ENCODE assay signal across 13 cellular contexts in the genomic region with DNA sequence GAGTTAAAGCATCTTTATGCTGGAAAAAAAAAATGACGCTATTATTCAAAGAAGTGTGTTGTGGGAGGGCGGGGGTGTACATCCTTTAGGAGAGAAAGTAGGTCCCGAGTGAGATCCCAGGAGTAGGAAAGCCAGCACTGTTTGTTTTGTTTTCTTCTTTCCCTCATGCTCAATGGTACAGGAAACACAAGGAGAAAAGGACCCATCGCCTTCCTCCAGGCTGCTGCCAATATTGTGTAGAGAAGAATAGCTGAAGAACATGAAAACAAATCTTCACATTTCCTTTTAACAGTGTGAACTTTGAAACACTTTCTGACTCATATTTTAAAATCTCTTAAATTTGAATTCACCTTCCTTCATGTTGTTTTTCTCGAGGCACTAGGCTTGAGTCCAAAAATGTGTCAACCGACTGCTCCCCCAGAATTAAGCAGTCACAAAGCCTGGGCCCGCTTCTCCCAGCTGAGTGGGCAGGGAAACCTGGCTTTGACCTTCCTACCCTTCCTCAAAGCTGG. TPM values are rescaled to one million over a fixed set of nuclear protein-coding genes. Genes with fewer than 3 reads are reported as not detected.
DNase-seq lines count a peak whose midpoint lies in the region; ATAC-seq, FAIRE-seq and TF ChIP-seq lines count a peak whose summit lies in the region.
"Had no signal": no experiment of that assay in that cellular context is flagged by ENCODE, and none has a peak within 500 bp of the region (broad histone marks: within the 10 kb centered on the region; RNA-seq: fewer than 3 reads in every experiment).

No MANE protein-coding gene starts in this region.

- no peak overlapping the region for H3K4me3 Mint-ChIP-seq in activated CD8-positive, alpha-beta memory T cell treated with anti-CD3 and anti-CD28 coated beads, Interleukin-2, amount 10 ng/mL, durations not matched to agents 7 days and 5 days
- H3K4me3 Mint-ChIP-seq in immature natural killer cell, result peak overlapping the region in 1 of 5 donors; percentile 22
- peak overlapping the region; percentile 10 for H3K4me3 Mint-ChIP-seq in stimulated activated naive CD8-positive, alpha-beta T cell treated with anti-CD3 and anti-CD28 coated beads, Interleukin-15, Interleukin-2, amounts not matched to agents 100 ng/mL and 50 ng/mL, for 24 hours

- DNase-seq in activated effector memory CD4-positive, alpha-beta T cell treated with anti-CD3 and anti-CD28 coated beads, Interleukin-2, amount 50 U/mL, for 16 hours, result peak; percentile 62
- DNase-seq in activated effector memory CD4-positive, alpha-beta T cell treated with Interleukin-2 at 50 U/mL for 16 hours, result no peak
- DNase-seq in activated CD8-positive, alpha-beta memory T cell treated with anti-CD3 and anti-CD28 coated beads, Interleukin-2, amount 10 ng/mL, durations not matched to agents 7 days and 5 days, result peak; percentile 35
- no peak for DNase-seq in immature natural killer cell
- DNase-seq in cerebellum (ENCODE audit: low spot score), result no peak
- no peak for DNase-seq in GM19239 (ENCODE audit: insufficient read length, low spot score)
- no peak for DNase-seq in GM13976 (ENCODE audit: low spot score)
- DNase-seq: brain microvascular endothelial cell, DMS79, IMR-90, NCI-H1092 treated with DMSO at 0.1 percent for 48 hours, occipital lobe had no signal

- CTCF ChIA-PET in activated CD8-positive, alpha-beta memory T cell treated with anti-CD3 and anti-CD28 coated beads, Interleukin-2, amount 10 ng/mL, durations not matched to agents 7 days and 5 days (lab: Charles Lee), result interaction anchor here (1.5 kb wide), 1 partner anchor 12 kb away, joined by 3 read pairs; no protein-coding TSS in a partner anchor

- no peak for FAIRE-seq in GM19239 (lab: Jason Lieb, UNC)

- no peaks in the 10 kb centered on the region for H3K9me3 Mint-ChIP-seq in activated CD8-positive, alpha-beta memory T cell treated with anti-CD3 and anti-CD28 coated beads, Interleukin-2, amount 10 ng/mL, durations not matched to agents 7 days and 5 days (ENCODE audit: low read depth)
- no peaks in the 10 kb centered on the region for H3K9me3 Mint-ChIP-seq in immature natural killer cell
- no peaks in the 10 kb centered on the region for H3K9me3 Mint-ChIP-seq in stimulated activated naive CD8-positive, alpha-beta T cell treated with anti-CD3 and anti-CD28 coated beads, Interleukin-15, Interleukin-2, amounts not matched to agents 100 ng/mL and 50 ng/mL, for 24 hours

- H3K27ac Mint-ChIP-seq in activated CD8-positive, alpha-beta memory T cell treated with anti-CD3 and anti-CD28 coated beads, Interleukin-2, amount 10 ng/mL, durations not matched to agents 7 days and 5 days, result peak overlapping the region; percentile 55
- peak overlapping the region; percentile 74 to 91 (median 84) for H3K27ac Mint-ChIP-seq in immature natural killer cell
- H3K27ac Mint-ChIP-seq in stimulated activated naive CD8-positive, alpha-beta T cell treated with anti-CD3 and anti-CD28 coated beads, Interleukin-15, Interleukin-2, amounts not matched to agents 100 ng/mL and 50 ng/mL, for 24 hours, result peak overlapping the region; percentile 69

- peaks cover 77% of the 10 kb centered on the region for H3K36me3 Mint-ChIP-seq in activated CD8-positive, alpha-beta memory T cell treated with anti-CD3 and anti-CD28 coated beads, Interleukin-2, amount 10 ng/mL, durations not matched to agents 7 days and 5 days
- peaks cover 6 to 30% (median 8%) of the 10 kb centered on the region in 3 donors for H3K36me3 Mint-ChIP-seq in immature natural killer cell
- H3K36me3 Mint-ChIP-seq in stimulated activated naive CD8-positive, alpha-beta T cell treated with anti-CD3 and anti-CD28 coated beads, Interleukin-15, Interleukin-2, amounts not matched to agents 100 ng/mL and 50 ng/mL, for 24 hours (ENCODE audit: low read depth), result peaks cover 90% of the 10 kb centered on the region

- no peaks in the 10 kb centered on the region for H3K27me3 Mint-ChIP-seq in activated CD8-positive, alpha-beta memory T cell treated with anti-CD3 and anti-CD28 coated beads, Interleukin-2, amount 10 ng/mL, durations not matched to agents 7 days and 5 days
- H3K27me3 Mint-ChIP-seq in immature natural killer cell (ENCODE audit: low read depth in 3 of 3), result peaks cover 2 to 7% (median 4%) of the 10 kb centered on the region in 3 donors
- H3K27me3 Mint-ChIP-seq in stimulated activated naive CD8-positive, alpha-beta T cell treated with anti-CD3 and anti-CD28 coated beads, Interleukin-15, Interleukin-2, amounts not matched to agents 100 ng/mL and 50 ng/mL, for 24 hours, result no peaks in the 10 kb centered on the region

- H3K4me1 Mint-ChIP-seq in activated CD8-positive, alpha-beta memory T cell treated with anti-CD3 and anti-CD28 coated beads, Interleukin-2, amount 10 ng/mL, durations not matched to agents 7 days and 5 days, result peaks cover 78% of the 10 kb centered on the region
- peaks cover 82 to 86% of the 10 kb centered on the region in 2 donors for H3K4me1 Mint-ChIP-seq in immature natural killer cell
- H3K4me1 Mint-ChIP-seq in stimulated activated naive CD8-positive, alpha-beta T cell treated with anti-CD3 and anti-CD28 coated beads, Interleukin-15, Interleukin-2, amounts not matched to agents 100 ng/mL and 50 ng/mL, for 24 hours (ENCODE audit: low read depth), result peaks cover 100% of the 10 kb centered on the region

- TF ChIP-seq CTCF in GM13976 (IDR thresholded peaks at IDR 0.05; ENCODE audit: borderline replicate concordance, control extremely low read depth, extremely low read depth, insufficient read depth, missing control alignments), result no peak

- in situ Hi-C loops in GM13976 (cut with MboI; ENCODE audit: low sequenced_read_pairs, unreplicated experiment), result no loop called here

- no peak for ATAC-seq in activated CD8-positive, alpha-beta memory T cell treated with anti-CD3 and anti-CD28 coated beads, Interleukin-2, amount 10 ng/mL, durations not matched to agents 7 days and 5 days

RNA-seq across cellular contexts. Expression of gene PPP1R16B, which starts 22.3 kb away (rescaled TPM):
- 100 to 1,000 TPM in 1 of 2 experiments, 10 to 100 TPM in 1; 86.5 to 128 TPM for total RNA-seq in activated CD8-positive, alpha-beta memory T cell treated with anti-CD3 and anti-CD28 coated beads, Interleukin-2, amount 10 ng/mL, durations not matched to agents 7 days and 5 days
- polyA plus RNA-seq in immature natural killer cell, result 10 to 100 TPM; 23.6 to 42.8 (median 24.9) TPM
- total RNA-seq in cerebellum, result 13.0 TPM
- total RNA-seq: IMR-90 had no signal
- polyA plus RNA-seq: IMR-90 had no signal

Comparison
In these comparisons a context has a peak if more than half of its experiments do, and no peak if none do; other contexts are left out.
1. DNase-seq: peak in activated effector memory CD4-positive, alpha-beta T cell treated with anti-CD3 and anti-CD28 coated beads, Interleukin-2, amount 50 U/mL, for 16 hours (single experiment) and activated CD8-positive, alpha-beta memory T cell treated with anti-CD3 and anti-CD28 coated beads, Interleukin-2, amount 10 ng/mL, durations not matched to agents 7 days and 5 days (single experiment); none in activated effector memory CD4-positive, alpha-beta T cell treated with Interleukin-2 at 50 U/mL for 16 hours (single experiment), immature natural killer cell (0 of 3), cerebellum (single experiment), GM19239 (single experiment) and GM13976 (single experiment).
2. Peak in every context shown above with its lines, with median percentiles within 50 percentile points of each other: H3K27ac Mint-ChIP-seq.